1 cellular context compared by ENCODE assay signal in the genomic region with DNA sequence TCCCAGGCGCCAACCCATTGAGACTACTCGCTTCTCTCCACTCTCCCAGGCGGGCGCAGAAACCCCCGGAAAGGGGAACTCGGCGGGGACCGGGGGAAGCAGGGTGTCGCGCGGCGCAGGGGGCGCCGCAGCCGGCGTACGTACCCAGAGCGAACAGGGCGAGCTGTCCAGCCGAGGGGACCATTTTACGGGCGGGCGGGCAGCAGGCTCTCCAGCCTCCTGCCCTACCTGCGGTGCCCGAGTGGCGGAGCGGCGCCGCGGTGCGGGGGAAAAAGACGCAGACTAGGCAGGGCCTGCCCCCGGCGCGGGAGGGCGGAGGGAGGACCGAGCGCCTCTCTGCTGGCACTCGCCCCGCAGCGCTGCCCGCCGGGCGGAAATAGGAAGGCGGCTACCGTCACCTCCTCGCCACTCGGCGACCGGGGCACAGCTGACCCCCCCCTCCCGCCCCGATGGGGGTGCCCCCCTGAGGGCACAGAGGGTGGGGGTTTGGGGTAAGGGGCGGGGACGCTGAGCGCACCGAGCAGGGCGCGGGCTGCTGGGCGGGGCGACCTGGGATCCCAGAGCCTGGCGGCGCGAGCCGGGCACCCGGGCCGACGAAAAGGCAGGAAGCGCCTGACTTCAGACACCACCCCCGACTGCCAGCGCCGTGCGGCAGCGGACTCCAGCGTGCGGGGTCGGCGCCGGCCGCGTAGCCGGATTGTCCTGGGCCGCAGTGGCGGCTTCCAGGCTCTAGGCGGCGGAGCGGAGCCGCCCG.
TF ChIP-seq lines count a peak whose summit lies in the region.

A gene (minus strand): TSS at position 243 of the 754 bp plus-strand sequence. CDS start 59 bp downstream, at position 184.

TF ChIP-seq in HEK293, 187 proteins besides CTCF, POLR2A, EP300 and RAD21 (continued from another document and continues in another):
- TF ChIP-seq, protein P1, sequence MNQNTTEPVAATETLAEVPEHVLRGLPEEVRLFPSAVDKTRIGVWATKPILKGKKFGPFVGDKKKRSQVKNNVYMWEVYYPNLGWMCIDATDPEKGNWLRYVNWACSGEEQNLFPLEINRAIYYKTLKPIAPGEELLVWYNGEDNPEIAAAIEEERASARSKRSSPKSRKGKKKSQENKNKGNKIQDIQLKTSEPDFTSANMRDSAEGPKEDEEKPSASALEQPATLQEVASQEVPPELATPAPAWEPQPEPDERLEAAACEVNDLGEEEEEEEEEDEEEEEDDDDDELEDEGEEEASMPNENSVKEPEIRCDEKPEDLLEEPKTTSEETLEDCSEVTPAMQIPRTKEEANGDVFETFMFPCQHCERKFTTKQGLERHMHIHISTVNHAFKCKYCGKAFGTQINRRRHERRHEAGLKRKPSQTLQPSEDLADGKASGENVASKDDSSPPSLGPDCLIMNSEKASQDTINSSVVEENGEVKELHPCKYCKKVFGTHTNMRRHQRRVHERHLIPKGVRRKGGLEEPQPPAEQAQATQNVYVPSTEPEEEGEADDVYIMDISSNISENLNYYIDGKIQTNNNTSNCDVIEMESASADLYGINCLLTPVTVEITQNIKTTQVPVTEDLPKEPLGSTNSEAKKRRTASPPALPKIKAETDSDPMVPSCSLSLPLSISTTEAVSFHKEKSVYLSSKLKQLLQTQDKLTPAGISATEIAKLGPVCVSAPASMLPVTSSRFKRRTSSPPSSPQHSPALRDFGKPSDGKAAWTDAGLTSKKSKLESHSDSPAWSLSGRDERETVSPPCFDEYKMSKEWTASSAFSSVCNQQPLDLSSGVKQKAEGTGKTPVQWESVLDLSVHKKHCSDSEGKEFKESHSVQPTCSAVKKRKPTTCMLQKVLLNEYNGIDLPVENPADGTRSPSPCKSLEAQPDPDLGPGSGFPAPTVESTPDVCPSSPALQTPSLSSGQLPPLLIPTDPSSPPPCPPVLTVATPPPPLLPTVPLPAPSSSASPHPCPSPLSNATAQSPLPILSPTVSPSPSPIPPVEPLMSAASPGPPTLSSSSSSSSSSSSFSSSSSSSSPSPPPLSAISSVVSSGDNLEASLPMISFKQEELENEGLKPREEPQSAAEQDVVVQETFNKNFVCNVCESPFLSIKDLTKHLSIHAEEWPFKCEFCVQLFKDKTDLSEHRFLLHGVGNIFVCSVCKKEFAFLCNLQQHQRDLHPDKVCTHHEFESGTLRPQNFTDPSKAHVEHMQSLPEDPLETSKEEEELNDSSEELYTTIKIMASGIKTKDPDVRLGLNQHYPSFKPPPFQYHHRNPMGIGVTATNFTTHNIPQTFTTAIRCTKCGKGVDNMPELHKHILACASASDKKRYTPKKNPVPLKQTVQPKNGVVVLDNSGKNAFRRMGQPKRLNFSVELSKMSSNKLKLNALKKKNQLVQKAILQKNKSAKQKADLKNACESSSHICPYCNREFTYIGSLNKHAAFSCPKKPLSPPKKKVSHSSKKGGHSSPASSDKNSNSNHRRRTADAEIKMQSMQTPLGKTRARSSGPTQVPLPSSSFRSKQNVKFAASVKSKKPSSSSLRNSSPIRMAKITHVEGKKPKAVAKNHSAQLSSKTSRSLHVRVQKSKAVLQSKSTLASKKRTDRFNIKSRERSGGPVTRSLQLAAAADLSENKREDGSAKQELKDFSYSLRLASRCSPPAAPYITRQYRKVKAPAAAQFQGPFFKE (tag by site-specific recombination; IDR thresholded peaks at IDR 0.05; ENCODE audit: borderline replicate concordance) = no peak
- no peak for TF ChIP-seq MEIS1 (CRISPR knock-in tag; IDR thresholded peaks at IDR 0.05; ENCODE audit: borderline replicate concordance)
- no peak for TF ChIP-seq ZFP3 (tag by site-specific recombination; IDR thresholded peaks at IDR 0.05; ENCODE audit: low read depth)
- no peak for TF ChIP-seq HOXA7 (CRISPR knock-in tag; IDR thresholded peaks at IDR 0.05; ENCODE audit: borderline replicate concordance)
- no peak for TF ChIP-seq ZNF292 (tag by site-specific recombination; IDR thresholded peaks at IDR 0.05; ENCODE audit: borderline replicate concordance, low read depth)
- no peak for TF ChIP-seq ZBTB48 (tag by site-specific recombination; IDR thresholded peaks at IDR 0.05)
- TF ChIP-seq, protein P2, sequence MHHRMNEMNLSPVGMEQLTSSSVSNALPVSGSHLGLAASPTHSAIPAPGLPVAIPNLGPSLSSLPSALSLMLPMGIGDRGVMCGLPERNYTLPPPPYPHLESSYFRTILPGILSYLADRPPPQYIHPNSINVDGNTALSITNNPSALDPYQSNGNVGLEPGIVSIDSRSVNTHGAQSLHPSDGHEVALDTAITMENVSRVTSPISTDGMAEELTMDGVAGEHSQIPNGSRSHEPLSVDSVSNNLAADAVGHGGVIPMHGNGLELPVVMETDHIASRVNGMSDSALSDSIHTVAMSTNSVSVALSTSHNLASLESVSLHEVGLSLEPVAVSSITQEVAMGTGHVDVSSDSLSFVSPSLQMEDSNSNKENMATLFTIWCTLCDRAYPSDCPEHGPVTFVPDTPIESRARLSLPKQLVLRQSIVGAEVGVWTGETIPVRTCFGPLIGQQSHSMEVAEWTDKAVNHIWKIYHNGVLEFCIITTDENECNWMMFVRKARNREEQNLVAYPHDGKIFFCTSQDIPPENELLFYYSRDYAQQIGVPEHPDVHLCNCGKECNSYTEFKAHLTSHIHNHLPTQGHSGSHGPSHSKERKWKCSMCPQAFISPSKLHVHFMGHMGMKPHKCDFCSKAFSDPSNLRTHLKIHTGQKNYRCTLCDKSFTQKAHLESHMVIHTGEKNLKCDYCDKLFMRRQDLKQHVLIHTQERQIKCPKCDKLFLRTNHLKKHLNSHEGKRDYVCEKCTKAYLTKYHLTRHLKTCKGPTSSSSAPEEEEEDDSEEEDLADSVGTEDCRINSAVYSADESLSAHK (tag by site-specific recombination; IDR thresholded peaks at IDR 0.05) = no peak
- TF ChIP-seq ZNF324 (tag by site-specific recombination; IDR thresholded peaks at IDR 0.05) = no peak
- TF ChIP-seq, protein P3, sequence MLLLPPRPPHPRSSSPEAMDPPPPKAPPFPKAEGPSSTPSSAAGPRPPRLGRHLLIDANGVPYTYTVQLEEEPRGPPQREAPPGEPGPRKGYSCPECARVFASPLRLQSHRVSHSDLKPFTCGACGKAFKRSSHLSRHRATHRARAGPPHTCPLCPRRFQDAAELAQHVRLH (tag by site-specific recombination; IDR thresholded peaks at IDR 0.05) = no peak
- no peak for TF ChIP-seq ZNF521 (tag by site-specific recombination; IDR thresholded peaks at IDR 0.05)
- TF ChIP-seq ZNF16 (tag by site-specific recombination; IDR thresholded peaks at IDR 0.05; ENCODE audit: low read depth) = no peak
- TF ChIP-seq EGR2 (tag by site-specific recombination; IDR thresholded peaks at IDR 0.05; ENCODE audit: low read depth) = no peak
- TF ChIP-seq, protein P4, sequence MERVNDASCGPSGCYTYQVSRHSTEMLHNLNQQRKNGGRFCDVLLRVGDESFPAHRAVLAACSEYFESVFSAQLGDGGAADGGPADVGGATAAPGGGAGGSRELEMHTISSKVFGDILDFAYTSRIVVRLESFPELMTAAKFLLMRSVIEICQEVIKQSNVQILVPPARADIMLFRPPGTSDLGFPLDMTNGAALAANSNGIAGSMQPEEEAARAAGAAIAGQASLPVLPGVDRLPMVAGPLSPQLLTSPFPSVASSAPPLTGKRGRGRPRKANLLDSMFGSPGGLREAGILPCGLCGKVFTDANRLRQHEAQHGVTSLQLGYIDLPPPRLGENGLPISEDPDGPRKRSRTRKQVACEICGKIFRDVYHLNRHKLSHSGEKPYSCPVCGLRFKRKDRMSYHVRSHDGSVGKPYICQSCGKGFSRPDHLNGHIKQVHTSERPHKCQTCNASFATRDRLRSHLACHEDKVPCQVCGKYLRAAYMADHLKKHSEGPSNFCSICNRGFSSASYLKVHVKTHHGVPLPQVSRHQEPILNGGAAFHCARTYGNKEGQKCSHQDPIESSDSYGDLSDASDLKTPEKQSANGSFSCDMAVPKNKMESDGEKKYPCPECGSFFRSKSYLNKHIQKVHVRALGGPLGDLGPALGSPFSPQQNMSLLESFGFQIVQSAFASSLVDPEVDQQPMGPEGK (tag by site-specific recombination; IDR thresholded peaks at IDR 0.05) = peak; percentile 73; the same call in 1 of the 2 replicates
- peak; percentile 28 for TF ChIP-seq ZBTB17 (tag by site-specific recombination; IDR thresholded peaks at IDR 0.05)
- no peak for TF ChIP-seq ZNF664 (tag by site-specific recombination; IDR thresholded peaks at IDR 0.05)
- TF ChIP-seq OVOL3 (tag by site-specific recombination; IDR thresholded peaks at IDR 0.05) = no peak
- TF ChIP-seq, protein P5, sequence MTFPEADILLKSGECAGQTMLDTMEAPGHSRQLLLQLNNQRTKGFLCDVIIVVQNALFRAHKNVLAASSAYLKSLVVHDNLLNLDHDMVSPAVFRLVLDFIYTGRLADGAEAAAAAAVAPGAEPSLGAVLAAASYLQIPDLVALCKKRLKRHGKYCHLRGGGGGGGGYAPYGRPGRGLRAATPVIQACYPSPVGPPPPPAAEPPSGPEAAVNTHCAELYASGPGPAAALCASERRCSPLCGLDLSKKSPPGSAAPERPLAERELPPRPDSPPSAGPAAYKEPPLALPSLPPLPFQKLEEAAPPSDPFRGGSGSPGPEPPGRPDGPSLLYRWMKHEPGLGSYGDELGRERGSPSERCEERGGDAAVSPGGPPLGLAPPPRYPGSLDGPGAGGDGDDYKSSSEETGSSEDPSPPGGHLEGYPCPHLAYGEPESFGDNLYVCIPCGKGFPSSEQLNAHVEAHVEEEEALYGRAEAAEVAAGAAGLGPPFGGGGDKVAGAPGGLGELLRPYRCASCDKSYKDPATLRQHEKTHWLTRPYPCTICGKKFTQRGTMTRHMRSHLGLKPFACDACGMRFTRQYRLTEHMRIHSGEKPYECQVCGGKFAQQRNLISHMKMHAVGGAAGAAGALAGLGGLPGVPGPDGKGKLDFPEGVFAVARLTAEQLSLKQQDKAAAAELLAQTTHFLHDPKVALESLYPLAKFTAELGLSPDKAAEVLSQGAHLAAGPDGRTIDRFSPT (tag by site-specific recombination; IDR thresholded peaks at IDR 0.05) = no peak; the same call in 1 of the 2 replicates
- TF ChIP-seq ZBTB7A (tag by site-specific recombination; IDR thresholded peaks at IDR 0.05; ENCODE audit: low read depth) = no peak
- TF ChIP-seq, protein P6, sequence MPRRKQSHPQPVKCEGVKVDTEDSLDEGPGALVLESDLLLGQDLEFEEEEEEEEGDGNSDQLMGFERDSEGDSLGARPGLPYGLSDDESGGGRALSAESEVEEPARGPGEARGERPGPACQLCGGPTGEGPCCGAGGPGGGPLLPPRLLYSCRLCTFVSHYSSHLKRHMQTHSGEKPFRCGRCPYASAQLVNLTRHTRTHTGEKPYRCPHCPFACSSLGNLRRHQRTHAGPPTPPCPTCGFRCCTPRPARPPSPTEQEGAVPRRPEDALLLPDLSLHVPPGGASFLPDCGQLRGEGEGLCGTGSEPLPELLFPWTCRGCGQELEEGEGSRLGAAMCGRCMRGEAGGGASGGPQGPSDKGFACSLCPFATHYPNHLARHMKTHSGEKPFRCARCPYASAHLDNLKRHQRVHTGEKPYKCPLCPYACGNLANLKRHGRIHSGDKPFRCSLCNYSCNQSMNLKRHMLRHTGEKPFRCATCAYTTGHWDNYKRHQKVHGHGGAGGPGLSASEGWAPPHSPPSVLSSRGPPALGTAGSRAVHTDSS (tag by site-specific recombination; IDR thresholded peaks at IDR 0.05) = no peak
- TF ChIP-seq ZNF174 (tag by site-specific recombination; IDR thresholded peaks at IDR 0.05) = no peak
- no peak for TF ChIP-seq ZNF133 (tag by site-specific recombination; IDR thresholded peaks at IDR 0.05)
- no peak for TF ChIP-seq ZNF140 (tag by site-specific recombination; IDR thresholded peaks at IDR 0.05)
- no peak for TF ChIP-seq ZNF155 (tag by site-specific recombination; IDR thresholded peaks at IDR 0.05)
- TF ChIP-seq ZNF433 (tag by site-specific recombination; IDR thresholded peaks at IDR 0.05; ENCODE audit: low read depth) = no peak
- TF ChIP-seq ZNF677 (tag by site-specific recombination; IDR thresholded peaks at IDR 0.05) = no peak
- TF ChIP-seq ZNF132 (tag by site-specific recombination; IDR thresholded peaks at IDR 0.05; ENCODE audit: borderline replicate concordance) = no peak
- TF ChIP-seq, protein P7, sequence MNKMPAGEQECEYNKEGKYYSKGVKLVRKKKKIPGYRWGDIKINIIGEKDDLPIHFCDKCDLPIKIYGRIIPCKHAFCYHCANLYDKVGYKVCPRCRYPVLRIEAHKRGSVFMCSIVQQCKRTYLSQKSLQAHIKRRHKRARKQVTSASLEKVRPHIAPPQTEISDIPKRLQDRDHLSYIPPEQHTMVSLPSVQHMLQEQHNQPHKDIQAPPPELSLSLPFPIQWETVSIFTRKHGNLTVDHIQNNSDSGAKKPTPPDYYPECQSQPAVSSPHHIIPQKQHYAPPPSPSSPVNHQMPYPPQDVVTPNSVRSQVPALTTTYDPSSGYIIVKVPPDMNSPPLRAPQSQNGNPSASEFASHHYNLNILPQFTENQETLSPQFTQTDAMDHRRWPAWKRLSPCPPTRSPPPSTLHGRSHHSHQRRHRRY (tag by site-specific recombination; IDR thresholded peaks at IDR 0.05) = no peak
- TF ChIP-seq ZNF2 (tag by site-specific recombination; IDR thresholded peaks at IDR 0.05) = no peak
- TF ChIP-seq ZNF24 (tag by site-specific recombination; IDR thresholded peaks at IDR 0.05) = no peak
- TF ChIP-seq ZSCAN23 (tag by site-specific recombination; IDR thresholded peaks at IDR 0.05) = no peak
- TF ChIP-seq YY2 (tag by site-specific recombination; IDR thresholded peaks at IDR 0.05) = no peak
- TF ChIP-seq, protein P8, sequence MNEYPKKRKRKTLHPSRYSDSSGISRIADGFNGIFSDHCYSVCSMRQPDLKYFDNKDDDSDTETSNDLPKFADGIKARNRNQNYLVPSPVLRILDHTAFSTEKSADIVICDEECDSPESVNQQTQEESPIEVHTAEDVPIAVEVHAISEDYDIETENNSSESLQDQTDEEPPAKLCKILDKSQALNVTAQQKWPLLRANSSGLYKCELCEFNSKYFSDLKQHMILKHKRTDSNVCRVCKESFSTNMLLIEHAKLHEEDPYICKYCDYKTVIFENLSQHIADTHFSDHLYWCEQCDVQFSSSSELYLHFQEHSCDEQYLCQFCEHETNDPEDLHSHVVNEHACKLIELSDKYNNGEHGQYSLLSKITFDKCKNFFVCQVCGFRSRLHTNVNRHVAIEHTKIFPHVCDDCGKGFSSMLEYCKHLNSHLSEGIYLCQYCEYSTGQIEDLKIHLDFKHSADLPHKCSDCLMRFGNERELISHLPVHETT (tag by site-specific recombination; IDR thresholded peaks at IDR 0.05) = no peak
